ENCODE assay signal across 8 cellular contexts in the genomic region with DNA sequence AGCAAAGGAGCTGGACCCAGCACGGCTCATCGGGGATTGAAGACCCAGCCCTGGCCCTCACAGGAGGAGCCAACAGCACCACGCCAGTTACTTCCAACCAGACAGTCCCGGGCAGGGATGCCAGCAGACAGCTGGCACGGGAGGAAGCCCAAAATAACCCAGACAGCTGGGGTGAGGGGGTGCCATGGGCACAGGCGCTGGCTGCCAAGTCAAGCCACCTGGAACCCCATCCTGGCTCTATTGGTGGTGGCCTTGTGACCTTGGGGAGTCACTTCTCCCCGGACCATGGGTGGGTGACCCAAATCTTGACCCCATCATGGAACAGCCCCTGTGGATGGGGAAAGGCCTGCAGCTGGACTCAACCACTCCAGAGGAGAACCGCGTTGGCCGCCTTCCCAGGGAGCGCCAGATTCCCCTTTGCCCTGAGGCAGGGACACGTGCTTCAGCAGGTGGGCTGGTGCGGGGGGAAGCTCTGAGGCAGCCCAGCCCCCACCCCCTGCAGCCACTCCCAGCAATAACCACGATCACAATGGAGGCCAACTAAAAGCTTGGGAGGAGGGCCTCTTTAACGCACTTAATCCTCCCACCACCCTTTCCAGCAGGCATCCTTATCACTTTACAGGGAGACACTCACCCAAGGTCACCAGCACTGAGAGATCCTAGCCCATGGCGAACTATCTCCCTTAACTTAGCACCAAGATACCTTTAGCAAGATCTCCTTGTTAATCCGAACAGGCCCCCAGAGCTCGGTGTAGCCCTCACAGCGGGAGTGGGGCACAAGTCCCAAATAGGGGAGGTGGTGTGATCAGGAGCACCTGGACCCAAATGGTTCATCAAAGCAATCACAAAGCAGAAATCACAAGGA. TPM values are rescaled to one million over a fixed set of nuclear protein-coding genes. Genes with fewer than 3 reads are reported as not detected.
DNase-seq lines count a peak whose midpoint lies in the region; ATAC-seq and TF ChIP-seq lines count a peak whose summit lies in the region.

No MANE protein-coding gene starts in this region.

- H3K9me3 ChIP-seq in SJCRH30 (replicated peaks) (no peaks in the 10 kb centered on the region), aorta (ENCODE audit: control insufficient read depth, low read length) (no peaks in the 10 kb centered on the region)

- WGBS in aorta, 2 donors, result 11 to 12% methylated on average over 19 of the region's 19 CpGs

- in situ Hi-C loops in ACHN (cut with HindIII; ENCODE audit: low pct_ligation_motif_present, low pct_unique_long_range_greater_than_20kb, low sequenced_read_pairs), result no loop called here

- DNase-seq in ACHN, result peak; percentile 17
- peak; percentile 89 to 90 for DNase-seq in SJCRH30
- DNase-seq in epidermal melanocyte (ENCODE audit: insufficient read length, low spot score), result peak; percentile 66
- DNase-seq in myocyte (ENCODE audit: low read depth), result peak; percentile 98
- peak; percentile 81 to 86 for DNase-seq in aorta
- no peak for DNase-seq in GM19240 (ENCODE audit: insufficient read length, low spot score)

- H3K36me3 ChIP-seq in KMS-11 (ENCODE audit: insufficient read depth) (no peaks in the 10 kb centered on the region), SJCRH30 (peaks cover 9% of the 10 kb centered on the region), aorta (ENCODE audit: control insufficient read depth in 1 of 2, insufficient read depth in 2 of 2, low read length in 1 of 2) (no peaks in the 10 kb centered on the region)

- intact Hi-C loops in aorta (cut with DNase I), result loop anchor here in 1 of 2 donors (2.0 kb wide), 1 partner anchor 91 kb away; a partner anchor contains a TSS

- H2AFZ ChIP-seq in KMS-11 (ENCODE audit: low read depth), result no peak overlapping the region

- no peak overlapping the region for H3K9ac ChIP-seq in KMS-11

- H3K4me3 ChIP-seq in KMS-11 (IDR thresholded peaks at IDR 0.05; ENCODE audit: insufficient read depth, low read depth, low read length) (no peak overlapping the region), SJCRH30 (peak overlapping the region; percentile 6; the same call in 1 of the 2 replicates), aorta (ENCODE audit: low read length in 2 of 2) (peak overlapping the region in 1 of 2 donors; percentile 23)

- H3K27me3 ChIP-seq in KMS-11 (ENCODE audit: insufficient read depth, low read depth), result no peaks in the 10 kb centered on the region
- no peaks in the 10 kb centered on the region for H3K27me3 ChIP-seq in SJCRH30
- no peaks in the 10 kb centered on the region for H3K27me3 ChIP-seq in aorta (ENCODE audit: control insufficient read depth in 1 of 2, insufficient read depth in 2 of 2, low read length in 1 of 2)

- peak overlapping the region; percentile 80 for H3K4me2 ChIP-seq in KMS-11

- TF ChIP-seq CTCF in KMS-11 (conservative IDR thresholded peaks at IDR 0.05; ENCODE audit: low read depth, low read length), result no peak

- H3K27ac ChIP-seq in KMS-11 (no peak overlapping the region), SJCRH30 (peak overlapping the region; percentile 47), aorta (ENCODE audit: low read depth in 1 of 2, low read length in 2 of 2) (peak overlapping the region; percentile 47 to 54)

- peaks cover 16% of the 10 kb centered on the region; the same call in 1 of the 2 replicates for H3K79me2 ChIP-seq in KMS-11 (ENCODE audit: insufficient read depth, low read depth)

- ATAC-seq in aorta (ENCODE audit: low FRiP score), result no peak
- ATAC-seq in HG02759 (IDR thresholded peaks at IDR 0.05; ENCODE audit: unreplicated experiment), result no peak

- H3K4me1 ChIP-seq in KMS-11 (ENCODE audit: low read depth, poor library complexity, severe bottlenecking) (peaks cover 21% of the 10 kb centered on the region), SJCRH30 (peaks cover 44% of the 10 kb centered on the region), aorta (ENCODE audit: control insufficient read depth in 1 of 2, insufficient read depth in 2 of 2, low read length in 2 of 2) (no peaks in the 10 kb centered on the region)

- H4K20me1 ChIP-seq in KMS-11 (ENCODE audit: insufficient read depth), result no peaks in the 10 kb centered on the region

RNA-seq across cellular contexts. Expression of a gene that starts 4.7 kb away (rescaled TPM):
- total RNA-seq in SJCRH30 (2014; rRNA removed; shearing (Covaris generic)), result 2.8 and 5.2 TPM in 2 replicates
- total RNA-seq in myocyte, result 2.3 and 2.4 TPM in 2 replicates
- 2.7 TPM for polyA plus RNA-seq in myocyte (2012)
- total RNA-seq in aorta, result 10 to 100 TPM in 1 of 2 donors, 1 to 10 TPM in 1; 5.6 to 18.0 TPM
- polyA plus RNA-seq in aorta, result 10 to 100 TPM in 1 of 2 donors, 1 to 10 TPM in 1; 5.2 to 12.5 TPM

RNA-seq across cellular contexts. Expression of a gene that starts 5.6 kb away (rescaled TPM):
- 3.2 and 3.8 TPM in 2 replicates for total RNA-seq in SJCRH30 (2014; rRNA removed; shearing (Covaris generic))
- total RNA-seq in myocyte (3.9 and 4.0 TPM in 2 replicates), aorta (10 to 100 TPM; 30.9 to 31.9 TPM)
- 7.4 TPM for polyA plus RNA-seq in myocyte (2012)
- polyA plus RNA-seq in aorta, result 10 to 100 TPM in 1 of 2 donors, 1 to 10 TPM in 1; 4.4 to 33.4 TPM
